In genomic region chr2:148770047-148770446, GRCh38 we compare ENCODE assay signal across 18 cellular contexts.
DNase-seq lines count a peak whose midpoint lies in the region; ATAC-seq, FAIRE-seq and TF ChIP-seq lines count a peak whose summit lies in the region.
"Had no signal": no experiment of that assay in that cellular context is flagged by ENCODE, and none has a peak within 500 bp of the region (broad histone marks: within the 10 kb centered on the region; RNA-seq: fewer than 3 reads in every experiment).

No MANE protein-coding gene starts in this region.

- no peaks in the 10 kb centered on the region for H3K9me1 ChIP-seq in K562 (ENCODE audit: control insufficient read depth, insufficient read depth, low read length)

- POLR2A ChIA-PET in HepG2 (lab: Yijun Ruan, JAX) (no interaction called here), K562 (lab: Yijun Ruan, JAX) (interaction anchor here (0.6 to 0.9 kb wide), 2 partner anchors 117 to 135 kb away, joined by 3 read pairs; no protein-coding TSS in a partner anchor)

- H3K79me2 ChIP-seq in HepG2 (ENCODE audit: insufficient read depth, low read length) = no peaks in the 10 kb centered on the region
- no peaks in the 10 kb centered on the region for H3K79me2 ChIP-seq in K562 (ENCODE audit: control insufficient read depth, insufficient read depth, low read length)

- H3K9ac ChIP-seq in HepG2 (ENCODE audit: insufficient read depth, low read depth, low read length) (no peak overlapping the region), K562 (ENCODE audit: insufficient read depth in 1 of 2, low read depth in 2 of 2, low read length in 2 of 2) (no peak overlapping the region)
- H3K9ac ChIP-seq: BLaER1 treated with 17β-estradiol and CSF1 and Interleukin-3, amounts not matched to agents 10 nM and 100 nM had no signal

- H3K9me3 ChIP-seq in HepG2 (ENCODE audit: low read length) (no peaks in the 10 kb centered on the region), right lobe of liver (no peaks in the 10 kb centered on the region), K562 (replicated peaks; ENCODE audit: control insufficient read depth, insufficient read depth, low read depth, low read length) (no peaks in the 10 kb centered on the region), testis (no peaks in the 10 kb centered on the region)
- H3K9me3 ChIP-seq: A549; BLaER1 treated with 17β-estradiol and CSF1 and Interleukin-3, amounts not matched to agents 10 nM and 100 nM; Caco-2 had no signal

- intact Hi-C loops in HepG2 (cut with micrococcal nuclease; ENCODE audit: unreplicated experiment) = no loop called here
- intact Hi-C loops in right lobe of liver (cut with DNase I) = no loop called here
- intact Hi-C loops in K562 (cut with micrococcal nuclease) = no loop called here
- intact Hi-C loops in testis (cut with DNase I; ENCODE audit: low total_unique reads) = no loop called here

- TF ChIP-seq RAD21 in HepG2 (CRISPR knock-in tag; IDR thresholded peaks at IDR 0.05) (no peak), K562 (CRISPR knock-in tag; conservative IDR thresholded peaks at IDR 0.05 in 1 of 2, IDR thresholded peaks at IDR 0.05 in 1 of 2) (no peak)

- no peak for DNase-seq in HepG2 (ENCODE audit: low spot score)
- DNase-seq in right lobe of liver = no peak
- no peak for DNase-seq in K562 (ENCODE audit: extremely low read depth in 1 of 4, low spot score in 3 of 4)
- no peak for DNase-seq in NCI-H1930 (lab: John Stamatoyannopoulos, UW)
- no peak for DNase-seq in testis
- DNase-seq: AML-193; Caco-2; Calu3; CD4-positive, alpha-beta T cell; CD8-positive, alpha-beta T cell; DMS79 treated with DMSO at 0.1 percent for 48 hours; GF-D8 had no signal

- H3K4me3 ChIP-seq in HepG2 (replicated peaks in 1 of 3; ENCODE audit: insufficient read depth in 1 of 3, low read depth in 2 of 3, low read length in 3 of 3) (no peak overlapping the region), right lobe of liver (no peak overlapping the region), K562 (no peak overlapping the region), testis (no peak overlapping the region)
- H3K4me3 ChIP-seq: A549; BLaER1 treated with 17β-estradiol and CSF1 and Interleukin-3, amounts not matched to agents 10 nM and 100 nM had no signal

- ATAC-seq in HepG2 = no peak
- ATAC-seq in right lobe of liver = no peak
- no peak for ATAC-seq in K562
- ATAC-seq: A549; CD8-positive, alpha-beta T cell had no signal

- TF ChIP-seq EP300 in HepG2 (IDR thresholded peaks at IDR 0.05; ENCODE audit: low read depth in 2 of 2, low read length in 2 of 2) = no peak
- TF ChIP-seq EP300 in HepG2 (CRISPR knock-in tag; IDR thresholded peaks at IDR 0.05; ENCODE audit: borderline replicate concordance) = no peak
- TF ChIP-seq EP300 in K562 (IDR thresholded peaks at IDR 0.05; ENCODE audit: low read length) = no peak

- H3K27ac ChIP-seq in HepG2 (ENCODE audit: extremely low read length, insufficient read depth, low read length) (no peak overlapping the region), right lobe of liver (no peak overlapping the region), K562 (ENCODE audit: extremely low read depth, low read depth, low read length) (no peak overlapping the region), testis (no peak overlapping the region)
- H3K27ac ChIP-seq: 22Rv1; A549; BLaER1 treated with 17β-estradiol and CSF1 and Interleukin-3, amounts not matched to agents 10 nM and 100 nM; C4-2B had no signal

- no peak overlapping the region for H3K4me2 ChIP-seq in HepG2 (ENCODE audit: low read depth, low read length)
- H3K4me2 ChIP-seq in K562 (ENCODE audit: insufficient read depth, low read length) = no peak overlapping the region
- H3K4me2 ChIP-seq: A549; BLaER1 treated with 17β-estradiol and CSF1 and Interleukin-3, amounts not matched to agents 10 nM and 100 nM had no signal

- CTCF ChIA-PET in HepG2 (lab: Yijun Ruan, JAX; ENCODE audit: low intra/inter-chr PET ratio, low total read pairs) (no interaction called here), K562 (lab: Yijun Ruan, JAX; ENCODE audit: low intra/inter-chr PET ratio) (no interaction called here)

- BruUV-seq in HepG2 (replicated peaks; lab: Mats Ljungman, UMichigan) (no TSS peak), K562 (replicated peaks; lab: Mats Ljungman, UMichigan) (no TSS peak)

- H3K27me3 ChIP-seq in HepG2 (ENCODE audit: control insufficient read depth in 1 of 2, insufficient read depth in 2 of 2, low read length in 2 of 2) (no peaks in the 10 kb centered on the region), right lobe of liver (no peaks in the 10 kb centered on the region), K562 (ENCODE audit: control insufficient read depth in 2 of 2, insufficient read depth in 2 of 2, low read length in 2 of 2) (no peaks in the 10 kb centered on the region), testis (no peaks in the 10 kb centered on the region)
- H3K27me3 ChIP-seq: BLaER1 treated with 17β-estradiol and CSF1 and Interleukin-3, amounts not matched to agents 10 nM and 100 nM had no signal

- H3K36me3 ChIP-seq in HepG2 (replicated peaks in 1 of 2; ENCODE audit: control insufficient read depth in 1 of 2, insufficient read depth in 2 of 2, low read length in 2 of 2) (peaks cover 11 to 44% of the 10 kb centered on the region in 2 experiments), right lobe of liver (peaks cover 0 to 18% (median 4%) of the 10 kb centered on the region in 4 donors), K562 (ENCODE audit: control insufficient read depth, insufficient read depth, low read length) (peaks cover 43% of the 10 kb centered on the region), testis (ENCODE audit: low read depth, missing control alignments) (no peaks in the 10 kb centered on the region)

- H4K20me1 ChIP-seq in HepG2 (ENCODE audit: insufficient read depth, low read length) (no peaks in the 10 kb centered on the region), K562 (replicated peaks; ENCODE audit: control insufficient read depth, insufficient read depth, low read length) (no peaks in the 10 kb centered on the region)

- WGBS in HepG2 (ENCODE audit: low lambda C conversion rate) = 95% methylated on average over 4 of the region's 4 CpGs
- WGBS in right lobe of liver (ENCODE audit: insufficient coverage, low coverage, low lambda C conversion rate, missing lambda C conversion rate) = 91% methylated on average over 4 of the region's 4 CpGs
- WGBS in K562 (ENCODE audit: insufficient coverage, low coverage, missing lambda C conversion rate) = 99% methylated on average over 4 of the region's 4 CpGs
- 92 to 94% methylated on average over 4 of the region's 4 CpGs for WGBS in testis, 2 donors

- TF ChIP-seq CTCF in HepG2 (CRISPR knock-in tag; IDR thresholded peaks at IDR 0.05) = no peak
- no peak for TF ChIP-seq CTCF in right lobe of liver (IDR thresholded peaks at IDR 0.05)
- TF ChIP-seq CTCF in K562 (IDR thresholded peaks at IDR 0.05 in 2 of 3, conservative IDR thresholded peaks at IDR 0.05 in 1 of 3; ENCODE audit: insufficient read depth in 2 of 3, low read depth in 1 of 3, low read length in 3 of 3) = no peak
- TF ChIP-seq CTCF in testis (IDR thresholded peaks at IDR 0.05) = no peak

- H3K4me1 ChIP-seq in HepG2 (ENCODE audit: insufficient read depth, low read length) (no peaks in the 10 kb centered on the region), right lobe of liver (peaks cover 0 to 5% (median 0%) of the 10 kb centered on the region in 4 donors), K562 (replicated peaks in 1 of 2; ENCODE audit: control insufficient read depth in 2 of 2, insufficient read depth in 2 of 2, low read length in 2 of 2) (no peaks in the 10 kb centered on the region), testis (no peaks in the 10 kb centered on the region)
- H3K4me1 ChIP-seq: A549, Caco-2 had no signal

- no peak for FAIRE-seq in HepG2 (lab: Jason Lieb, UNC)
- FAIRE-seq in K562 (lab: Jason Lieb, UNC) = no peak
- FAIRE-seq: A549, D721Med, GM12891 had no signal

- H2AFZ ChIP-seq in HepG2 (ENCODE audit: low read length) (no peak overlapping the region), K562 (ENCODE audit: low read depth, low read length) (no peak overlapping the region)

- in situ Hi-C loops in HepG2 (cut with HindIII; ENCODE audit: extremely low pct_ligation_motif_present, low pct_unique_long_range_greater_than_20kb) = no loop called here
- in situ Hi-C loops in K562 (cut with MboI) = no loop called here

- no peak for TF ChIP-seq POLR2A in HepG2 (IDR thresholded peaks at IDR 0.05; ENCODE audit: insufficient read depth in 1 of 2, low read depth in 2 of 2, low read length in 2 of 2)
- no peak for TF ChIP-seq POLR2A in right lobe of liver (IDR thresholded peaks at IDR 0.05)
- no peak for TF ChIP-seq POLR2A in K562 (conservative IDR thresholded peaks at IDR 0.05)
- no peak for TF ChIP-seq POLR2A in testis (IDR thresholded peaks at IDR 0.05)

TF ChIP-seq in HepG2, 621 proteins besides CTCF, POLR2A, EP300 and RAD21 (continues in another document):
- TF ChIP-seq TERF1 (CRISPR knock-in tag; IDR thresholded peaks at IDR 0.05) = no peak
- no peak for TF ChIP-seq KDM1A (CRISPR knock-in tag; IDR thresholded peaks at IDR 0.05)
- peak; percentile 73 for TF ChIP-seq ZNF121 (CRISPR knock-in tag; IDR thresholded peaks at IDR 0.05)
- TF ChIP-seq GATAD1 (CRISPR knock-in tag; IDR thresholded peaks at IDR 0.05) = no peak
- TF ChIP-seq ZNF782 (CRISPR knock-in tag; IDR thresholded peaks at IDR 0.05; ENCODE audit: borderline replicate concordance) = no peak

TF ChIP-seq in K562, 482 proteins besides CTCF, POLR2A, EP300 and RAD21:
- peak; percentile 25 for TF ChIP-seq RBM25 (IDR thresholded peaks at IDR 0.05; ENCODE audit: low read depth, low read length, severe bottlenecking)
- TF ChIP-seq ZNF121 (CRISPR knock-in tag; conservative IDR thresholded peaks at IDR 0.05) = peak; percentile 44; the same call in 1 of the 2 replicates
- no peak for TF ChIP-seq BCOR (IDR thresholded peaks at IDR 0.05)
TF ChIP-seq in K562: peak in this region for 2.

Comparison
In these comparisons a context has a peak if more than half of its experiments do, and no peak if none do; other contexts are left out.
1. Of the 241 proteins assayed by ChIP-seq in both HepG2 and K562: peak only in HepG2: none; only in K562: none; in both: ZNF121; in neither: 240.